Comparison of ENCODE assay signal across 13 cellular contexts in genomic region chr19:45229056-45229455, GRCh38. TPM values are rescaled to one million over a fixed set of nuclear protein-coding genes. Genes with fewer than 3 reads are reported as not detected.
DNase-seq lines count a peak whose midpoint lies in the region; ATAC-seq, FAIRE-seq and TF ChIP-seq lines count a peak whose summit lies in the region.
"Not testable (repeated sequence)": the region's sequence is repeated elsewhere in the genome, so short reads cannot be mapped to it uniquely, and the experiment has no call there.
"Had no signal": no experiment of that assay in that cellular context is flagged by ENCODE, and none has a peak within 500 bp of the region (broad histone marks: within the 10 kb centered on the region; RNA-seq: fewer than 3 reads in every experiment).

No MANE protein-coding gene starts in this region.

- not testable (repeated sequence) for H3K9me3 Mint-ChIP-seq in WTC11

- not testable (repeated sequence) for H3K27ac Mint-ChIP-seq in WTC11

- H3K9me3 ChIP-seq in pancreas, result not testable (repeated sequence)

- not testable (repeated sequence) for ATAC-seq in WTC11, pancreas

- 62 to 73% methylated on average over 2 of the region's 2 CpGs for WGBS in pancreas, 2 donors

- H3K4me3 Mint-ChIP-seq in WTC11, result not testable (repeated sequence)

- FAIRE-seq in A204.1 (lab: Jason Lieb, UNC), result peak; percentile 99
- FAIRE-seq in RCC 7860 (lab: Jason Lieb, UNC), result peak; percentile 82
- FAIRE-seq in frontal cortex (lab: Jason Lieb, UNC), result peak; percentile 97
- peak; percentile 97 for FAIRE-seq in pancreas (lab: Jason Lieb, UNC)

- TF ChIP-seq CTCF in WTC11 (IDR thresholded peaks at IDR 0.05); pancreas (IDR thresholded peaks at IDR 0.05): not testable (repeated sequence)

- not testable (repeated sequence) for H3K36me3 ChIP-seq in pancreas

- CTCF ChIA-PET in WTC11 (lab: Charles Lee), result interaction anchor here (1.2 kb wide), 1 partner anchor 42 kb away, joined by 3 read pairs; no protein-coding TSS in a partner anchor

- not testable (repeated sequence) for H3K36me3 Mint-ChIP-seq in WTC11

- not testable (repeated sequence) for H3K4me1 Mint-ChIP-seq in WTC11

- intact Hi-C loops in pancreas (cut with DNase I), result not testable (repeated sequence)

- not testable (repeated sequence) for H3K27me3 ChIP-seq in pancreas

- not testable (repeated sequence) for H3K4me3 ChIP-seq in pancreas

- POLR2A ChIA-PET in WTC11 (lab: Charles Lee), result not testable (repeated sequence)

- not testable (repeated sequence) for H3K4me1 ChIP-seq in pancreas

- peaks cover 55% of the 10 kb centered on the region for H3K27me3 Mint-ChIP-seq in WTC11 (ENCODE audit: low read depth)

- not testable (repeated sequence) for H3K27ac ChIP-seq in pancreas

- DNase-seq in RCC 7860 (ENCODE audit: low spot score); WTC11 (ENCODE audit: low spot score); frontal cortex (ENCODE audit: low spot score in 2 of 2); pancreas: not testable (repeated sequence)

TF ChIP-seq in WTC11, 78 proteins besides CTCF, POLR2A, EP300 and RAD21:
- TF ChIP-seq HMGA2 (CRISPR knock-in tag; IDR thresholded peaks at IDR 0.05), result peak; percentile 94
TF ChIP-seq in WTC11: peak in this region for 1; not testable (repeated sequence) for 77.

RNA-seq across cellular contexts. Expression of gene EXOC3L2, which starts 16.2 kb away (rescaled TPM):
- total RNA-seq in WTC11 (2021) (2.7 to 3.5 TPM (median 3.1 TPM) in 3 replicates), frontal cortex (not detected), pancreas (1 to 10 TPM in 4 of 6 donors, under 1 TPM in 2; 0.59 to 2.6 (median 1.3) TPM)
- 1 to 10 TPM; 3.1 to 4.5 TPM for polyA plus RNA-seq in pancreas
- total RNA-seq: A172; A673; CD4-positive, alpha-beta memory T cell; CD4-positive, CD25-positive, alpha-beta regulatory T cell; CD8-positive, alpha-beta memory T cell; G401 had no signal
- polyA plus RNA-seq: AG04450; CD14-positive monocyte; CD4-positive, alpha-beta memory T cell; CD4-positive, CD25-positive, alpha-beta regulatory T cell; CD8-positive, alpha-beta memory T cell had no signal

RNA-seq across cellular contexts. Expression of gene MARK4, which starts 22.0 kb away (rescaled TPM):
- total RNA-seq in WTC11 (2021), result 58.5 to 60.8 TPM (median 58.6 TPM) in 3 replicates
- 32.6 TPM for total RNA-seq in frontal cortex
- total RNA-seq in pancreas, result 10 to 100 TPM; 13.9 to 22.8 (median 20.0) TPM
- polyA plus RNA-seq in pancreas, result 10 to 100 TPM; 12.8 to 21.0 TPM

RNA-seq across cellular contexts. Expression of gene BLOC1S3, which starts 50.5 kb away (rescaled TPM):
- 9.0 to 10.8 TPM (median 10.0 TPM) in 3 replicates for total RNA-seq in WTC11 (2021)
- total RNA-seq in frontal cortex, result 3.3 TPM
- 10 to 100 TPM in 1 of 6 donors, 1 to 10 TPM in 5; 4.3 to 12.3 (median 6.3) TPM for total RNA-seq in pancreas
- polyA plus RNA-seq in pancreas, result 1 to 10 TPM; 2.1 to 3.6 TPM

RNA-seq across cellular contexts. Expression of gene TRAPPC6A, which starts 51.0 kb away (rescaled TPM):
- total RNA-seq in WTC11 (2021) (59.7 to 75.8 TPM (median 67.1 TPM) in 3 replicates), frontal cortex (2.9 TPM), pancreas (10 to 100 TPM in 5 of 6 donors, 1 to 10 TPM in 1; 9.7 to 18.9 (median 12.8) TPM)
- polyA plus RNA-seq in pancreas, result 10 to 100 TPM; 19.3 to 37.9 TPM
